ENCODE assay signal across 8 cellular contexts in genomic region chr10:69123747-69124557, GRCh38. TPM values are rescaled to one million over a fixed set of nuclear protein-coding genes. Genes with fewer than 3 reads are reported as not detected.
A peak's percentile ranks its signal among the peaks of the same experiment; 100 is the strongest.
DNase-seq lines count a peak whose midpoint lies in the region; ATAC-seq and TF ChIP-seq lines count a peak whose summit lies in the region.

VPS26A (plus strand) TSS chr10:69124178; CDS start chr10:69124278, 100 bp downstream.

- DNase-seq in GM13977 (ENCODE audit: low spot score) (peak; percentile 99), NCI-H146 treated with DMSO at 0.1 percent for 48 hours (lab: John Stamatoyannopoulos, UW; ENCODE audit: unreplicated experiment) (peak; percentile 91), amniotic epithelial cell (ENCODE audit: low read depth) (peak; percentile 95), heart right ventricle (peak; percentile 99), posterior vena cava (ENCODE audit: low spot score) (peak; percentile 100), upper lobe of right lung (peak; percentile 100)

- 0% methylated on average over 67 to 80 of the region's 82 CpGs for WGBS in heart right ventricle, 2 donors

- H3K4me3 ChIP-seq in heart right ventricle (peak within 1 kb of the TSS; percentile 61 to 96 (median 90)), upper lobe of right lung (peak within 1 kb of the TSS; percentile 94)

- intact Hi-C loops in T-helper 1 cell treated with Interleukin-12 subunit alpha and Interleukin-12 subunit beta and Interleukin-4 antibody, amounts not matched to agents 30 ng/mL and 1 ng/mL, for 36 hours (cut with micrococcal nuclease): loop anchor here (1.0 to 10.0 kb wide), 18 partner anchors 31 to 1049 kb away; partner anchors contain the start of genes CCAR1, DDX50, DNA2 and HERC4
- intact Hi-C loops in heart right ventricle (cut with DNase I): loop anchor here in 2 of 10 donors (5.0 to 10.0 kb wide), 2 partner anchors 58 to 119 kb away; partner anchors contain the start of gene SUPV3L1 (in 1 of the 2)
- intact Hi-C loops in posterior vena cava (cut with DNase I): no loop called here
- intact Hi-C loops in upper lobe of right lung (cut with DNase I): no loop called here

- H3K27me3 ChIP-seq in heart right ventricle (no peaks in the 10 kb centered on the region), upper lobe of right lung (no peaks in the 10 kb centered on the region)

- peak within 1 kb of the TSS; percentile 82 to 99 (median 94) for H3K27ac ChIP-seq in heart right ventricle
- H3K27ac ChIP-seq in upper lobe of right lung: peak within 1 kb of the TSS; percentile 97

- peak; percentile 74 for ATAC-seq in HG02884 (IDR thresholded peaks at IDR 0.05; ENCODE audit: unreplicated experiment)
- ATAC-seq in heart right ventricle: peak; percentile 98 to 100 (median 99)
- peak; percentile 99 for ATAC-seq in upper lobe of right lung

- H3K9me3 ChIP-seq in heart right ventricle (no peaks in the 10 kb centered on the region), upper lobe of right lung (no peaks in the 10 kb centered on the region)

- no peaks in the 10 kb centered on the region for H3K36me3 ChIP-seq in heart right ventricle
- H3K36me3 ChIP-seq in upper lobe of right lung: no peaks in the 10 kb centered on the region

- H3K4me1 ChIP-seq in heart right ventricle (peaks cover 4 to 41% (median 23%) of the 10 kb centered on the region in 9 donors), upper lobe of right lung (peaks cover 25% of the 10 kb centered on the region)

- TF ChIP-seq CTCF in GM13977 (IDR thresholded peaks at IDR 0.05; ENCODE audit: extremely low read depth, insufficient read depth, missing control alignments): peak; percentile 69
- TF ChIP-seq CTCF in heart right ventricle (IDR thresholded peaks at IDR 0.05): peak in 6 of 9 donors; percentile 4 to 65 (median 50)
- TF ChIP-seq CTCF in upper lobe of right lung (IDR thresholded peaks at IDR 0.05): no peak

- in situ Hi-C loops in GM13977 (cut with MboI; ENCODE audit: low pct_unique_long_range_greater_than_20kb, low sequenced_read_pairs, unreplicated experiment): no loop called here

RNA-seq across cellular contexts. Expression of gene VPS26A, which starts in this region (rescaled TPM):
- 35.9 and 38.0 TPM in 2 replicates for total RNA-seq in T-helper 1 cell treated with Interleukin-12 subunit alpha and Interleukin-12 subunit beta and Interleukin-4 antibody, amounts not matched to agents 30 ng/mL and 1 ng/mL, for 36 hours
- total RNA-seq in heart right ventricle: 10 to 100 TPM; 30.0 to 43.8 (median 35.2) TPM
- polyA plus RNA-seq in heart right ventricle: 10 to 100 TPM; 15.9 to 20.0 TPM
- total RNA-seq in posterior vena cava: 10 to 100 TPM; 44.2 to 58.2 TPM
- 51.5 TPM for total RNA-seq in upper lobe of right lung

Comparison
In these comparisons a context has a peak if more than half of its experiments do, and no peak if none do; other contexts are left out.
1. Peak in every context shown above with its lines: DNase-seq, ATAC-seq, H3K4me3 ChIP-seq and H3K27ac ChIP-seq.